8 cellular contexts compared by ENCODE assay signal in genomic region chr3:186277268-186277909, GRCh38.
DNase-seq lines count a peak whose midpoint lies in the region; ATAC-seq and TF ChIP-seq lines count a peak whose summit lies in the region.

No MANE protein-coding gene starts in this region.

- WGBS in upper lobe of left lung, 2 donors = 50 to 54% methylated on average over 10 of the region's 10 CpGs

- TF ChIP-seq CTCF in WTC11 (IDR thresholded peaks at IDR 0.05) (no peak), upper lobe of left lung (IDR thresholded peaks at IDR 0.05) (peak in 4 of 6 experiments; percentile 20 to 65 (median 28))

- no peaks in the 10 kb centered on the region for H3K36me3 Mint-ChIP-seq in WTC11

- H3K36me3 ChIP-seq in upper lobe of left lung = peaks cover 0 to 4% (median 0%) of the 10 kb centered on the region in 4 donors

- no peak overlapping the region for H3K4me3 Mint-ChIP-seq in WTC11

- H3K4me1 Mint-ChIP-seq in WTC11 = peaks cover 11% of the 10 kb centered on the region

- H3K27me3 ChIP-seq in upper lobe of left lung = no peaks in the 10 kb centered on the region

- no peak overlapping the region for H3K4me3 ChIP-seq in upper lobe of left lung

- DNase-seq in NCI-H82 (lab: John Stamatoyannopoulos, UW) (peak; percentile 65), NCI-H82 treated with DMSO at 0.1 percent for 48 hours (lab: John Stamatoyannopoulos, UW; ENCODE audit: unreplicated experiment) (no peak), WTC11 (ENCODE audit: low spot score) (no peak), iPS DF 4.7 (ENCODE audit: extremely low read depth, low spot score) (peak; percentile 38), upper lobe of left lung (no peak), Kasumi-1 (lab: John Stamatoyannopoulos, UW) (no peak)

- ATAC-seq in WTC11 (peak; percentile 98), upper lobe of left lung (ENCODE audit: low FRiP score in 2 of 2) (peak in 1 of 2 donors; percentile 75), GM18519 (IDR thresholded peaks at IDR 0.05; ENCODE audit: low FRiP score, unreplicated experiment) (no peak), HG02884 (IDR thresholded peaks at IDR 0.05; ENCODE audit: unreplicated experiment) (no peak)

- H3K27ac ChIP-seq in upper lobe of left lung = no peak overlapping the region

- TF ChIP-seq EP300 in upper lobe of left lung (IDR thresholded peaks at IDR 0.05) = no peak

- POLR2A ChIA-PET in WTC11 (lab: Charles Lee) = interaction anchor here (1.0 kb wide), 1 partner anchor 294 kb away, joined by 3 read pairs; no protein-coding TSS in a partner anchor

- no peaks in the 10 kb centered on the region for H3K4me1 ChIP-seq in upper lobe of left lung

- H3K9me3 ChIP-seq in upper lobe of left lung = no peaks in the 10 kb centered on the region

- H3K27me3 Mint-ChIP-seq in WTC11 (ENCODE audit: low read depth) = no peaks in the 10 kb centered on the region; the same call in 1 of the 2 replicates

- no peak for TF ChIP-seq POLR2A in upper lobe of left lung (IDR thresholded peaks at IDR 0.05)

- CTCF ChIA-PET in WTC11 (lab: Charles Lee) = interaction anchor here (0.6 to 2.7 kb wide), 29 partner anchors 9 to 691 kb away, joined by 3 to 87 read pairs (median 6); partner anchors contain the start of gene SENP2

- no peaks in the 10 kb centered on the region for H3K9me3 Mint-ChIP-seq in WTC11

- no peak overlapping the region for H3K27ac Mint-ChIP-seq in WTC11

TF ChIP-seq in WTC11, 78 proteins besides CTCF, POLR2A, EP300 and RAD21:
- no peak for TF ChIP-seq HMGXB4 (CRISPR knock-in tag; IDR thresholded peaks at IDR 0.05)
- peak; percentile 27; the same call in 1 of the 2 replicates for TF ChIP-seq MAX (CRISPR knock-in tag; IDR thresholded peaks at IDR 0.05)
TF ChIP-seq in WTC11: peak in this region for 1.

Comparison
In these comparisons a context has a peak if more than half of its experiments do, and no peak if none do; other contexts are left out.
1. DNase-seq: peak in NCI-H82 (single experiment) and iPS DF 4.7 (single experiment); none in NCI-H82 treated with DMSO at 0.1 percent for 48 hours (single experiment), WTC11 (single experiment), upper lobe of left lung (0 of 2) and Kasumi-1 (0 of 2).